ENCODE assay signal across 8 cellular contexts in the genomic region with DNA sequence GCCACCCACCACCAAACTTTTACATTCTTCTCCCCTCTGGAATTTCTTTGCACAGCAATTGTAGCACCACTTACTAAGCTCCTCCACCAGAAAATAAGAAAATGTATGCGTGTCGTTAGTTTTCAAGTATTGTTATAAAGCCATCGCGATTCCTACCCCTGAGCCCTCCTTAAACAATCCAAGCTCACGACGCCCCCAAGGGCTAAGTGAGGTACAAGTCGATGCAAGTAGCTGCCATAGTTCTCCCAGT. TPM values are rescaled to one million over a fixed set of nuclear protein-coding genes. Genes with fewer than 3 reads are reported as not detected.
DNase-seq lines count a peak whose midpoint lies in the region; ATAC-seq and TF ChIP-seq lines count a peak whose summit lies in the region.

No MANE protein-coding gene starts in this region.

- peaks cover 47% of the 10 kb centered on the region for H3K4me1 Mint-ChIP-seq in activated CD8-positive, alpha-beta T cell treated with anti-CD3 and anti-CD28 coated beads for 36 hours (ENCODE audit: low read depth)
- H3K4me1 Mint-ChIP-seq in glutamatergic neuron (ENCODE audit: low read depth, unreplicated experiment): peaks cover 44% of the 10 kb centered on the region

- peak overlapping the region; percentile 76 for H3K4me3 ChIP-seq in BJ (ENCODE audit: low read depth, low read length)
- peak overlapping the region; percentile 61 to 93 (median 85) for H3K4me3 ChIP-seq in skin epidermis

- peaks cover 6% of the 10 kb centered on the region for H3K36me3 Mint-ChIP-seq in activated CD8-positive, alpha-beta T cell treated with anti-CD3 and anti-CD28 coated beads for 36 hours (ENCODE audit: low read depth)
- H3K36me3 Mint-ChIP-seq in glutamatergic neuron (ENCODE audit: unreplicated experiment): peaks cover 4% of the 10 kb centered on the region

- in situ Hi-C loops in GM13976 (cut with MboI; ENCODE audit: low sequenced_read_pairs, unreplicated experiment): no loop called here

- H3K27ac ChIP-seq in skin epidermis: peak overlapping the region; percentile 10 to 100 (median 98)

- intact Hi-C loops in activated CD8-positive, alpha-beta T cell treated with anti-CD3 and anti-CD28 coated beads for 36 hours (cut with micrococcal nuclease): loop anchor here (5.0 kb wide), 1 partner anchor 51 kb away; no protein-coding TSS in a partner anchor

- peak overlapping the region; percentile 67 for H3K27ac Mint-ChIP-seq in activated CD8-positive, alpha-beta T cell treated with anti-CD3 and anti-CD28 coated beads for 36 hours
- H3K27ac Mint-ChIP-seq in glutamatergic neuron (ENCODE audit: unreplicated experiment): peak overlapping the region; percentile 78

- DNase-seq in BJ (ENCODE audit: low read depth) (no peak), HEK293T (ENCODE audit: extremely low spot score) (peak; percentile 42), glutamatergic neuron (no peak), GM13976 (ENCODE audit: low spot score) (no peak)
- DNase-seq in activated CD8-positive, alpha-beta T cell treated with anti-CD3 and anti-CD28 coated beads for 36 hours: peak; percentile 59
- DNase-seq in effector CD8-positive, alpha-beta T cell (lab: John Stamatoyannopoulos, UW): no peak

- H3K27me3 Mint-ChIP-seq in activated CD8-positive, alpha-beta T cell treated with anti-CD3 and anti-CD28 coated beads for 36 hours: no peaks in the 10 kb centered on the region
- H3K27me3 Mint-ChIP-seq in glutamatergic neuron (ENCODE audit: unreplicated experiment): peaks cover 7% of the 10 kb centered on the region

- CTCF ChIA-PET in BJ (lab: Yijun Ruan, JAX) (interaction anchor here (1.1 to 4.1 kb wide), 14 partner anchors 8 to 296 kb away, joined by 3 to 28 read pairs (median 5); no protein-coding TSS in a partner anchor), HEK293T (lab: Yijun Ruan, JAX) (interaction anchor here (0.6 to 2.2 kb wide), 10 partner anchors 11 to 260 kb away, joined by 3 to 14 read pairs (median 4); partner anchors contain the start of genes ARHGAP19 and RRP12)
- CTCF ChIA-PET in activated CD8-positive, alpha-beta T cell treated with anti-CD3 and anti-CD28 coated beads for 36 hours (lab: Charles Lee): interaction anchor here (0.8 to 6.5 kb wide), 12 partner anchors 8 to 344 kb away, joined by 3 to 40 read pairs (median 5); partner anchors contain the start of gene FRAT1

- TF ChIP-seq CTCF in BJ (IDR thresholded peaks at IDR 0.05; ENCODE audit: insufficient read depth, low read depth, low read length) (0 out of 2 replicates have a peak, but pooled peaks have one; percentile 15), glutamatergic neuron (IDR thresholded peaks at IDR 0.05; ENCODE audit: partially characterized antibody, unreplicated experiment) (no peak), GM13976 (IDR thresholded peaks at IDR 0.05; ENCODE audit: borderline replicate concordance, control extremely low read depth, extremely low read depth, insufficient read depth, missing control alignments) (no peak)
- TF ChIP-seq CTCF in activated CD8-positive, alpha-beta T cell treated with anti-CD3 and anti-CD28 coated beads for 36 hours (IDR thresholded peaks at IDR 0.05): no peak

- H3K36me3 ChIP-seq in BJ (ENCODE audit: control insufficient read depth, insufficient read depth, low read length): no peaks in the 10 kb centered on the region

- H3K9me3 Mint-ChIP-seq in activated CD8-positive, alpha-beta T cell treated with anti-CD3 and anti-CD28 coated beads for 36 hours: no peaks in the 10 kb centered on the region
- H3K9me3 Mint-ChIP-seq in glutamatergic neuron (ENCODE audit: unreplicated experiment): peaks cover 10% of the 10 kb centered on the region

- H3K4me3 Mint-ChIP-seq in activated CD8-positive, alpha-beta T cell treated with anti-CD3 and anti-CD28 coated beads for 36 hours: peak overlapping the region; percentile 77
- H3K4me3 Mint-ChIP-seq in glutamatergic neuron (ENCODE audit: unreplicated experiment): peak overlapping the region; percentile 96

- POLR2A ChIA-PET in BJ (lab: Charles Lee) (no interaction called here), HEK293T (lab: Yijun Ruan, JAX) (interaction anchor here (0.6 to 3.8 kb wide), 13 partner anchors 8 to 149 kb away, joined by 3 to 22 read pairs (median 3); partner anchors contain the start of genes ARHGAP19, FRAT1 and RRP12)
- POLR2A ChIA-PET in activated CD8-positive, alpha-beta T cell treated with anti-CD3 and anti-CD28 coated beads for 36 hours (lab: Charles Lee): interaction anchor here (0.8 to 8.2 kb wide), 12 partner anchors 8 to 175 kb away, joined by 3 to 82 read pairs (median 4); partner anchors contain the start of gene FRAT1

- peaks cover 10% of the 10 kb centered on the region for H3K27me3 ChIP-seq in BJ (ENCODE audit: control insufficient read depth, insufficient read depth, low read length)

- ATAC-seq in activated CD8-positive, alpha-beta T cell treated with anti-CD3 and anti-CD28 coated beads for 36 hours: peak; percentile 19
- no peak for ATAC-seq in GM18907 (IDR thresholded peaks at IDR 0.05; ENCODE audit: unreplicated experiment)

TF ChIP-seq in HEK293T, 16 proteins besides CTCF, POLR2A, EP300 and RAD21:
- TF ChIP-seq BHLHE40 (IDR thresholded peaks at IDR 0.05; ENCODE audit: borderline replicate concordance) (no peak), PKNOX1 (IDR thresholded peaks at IDR 0.05) (no peak), ARNT (IDR thresholded peaks at IDR 0.05) (no peak), FOXK2 (IDR thresholded peaks at IDR 0.05) (no peak), FOXM1 (IDR thresholded peaks at IDR 0.05; ENCODE audit: borderline replicate concordance) (no peak), LEF1 (IDR thresholded peaks at IDR 0.05; ENCODE audit: borderline replicate concordance) (no peak), ZNF384 (IDR thresholded peaks at IDR 0.05) (no peak), HDGF (IDR thresholded peaks at IDR 0.05; ENCODE audit: borderline replicate concordance) (no peak)

RNA-seq across cellular contexts. Expression of gene FRAT2, which starts 1.3 kb away (rescaled TPM):
- polyA plus RNA-seq in BJ (2011; rRNA removed): 1.8 and 2.9 TPM in 2 replicates
- polyA minus RNA-seq in BJ (2011; rRNA and poly(A)+ RNA removed): 1.4 and 2.3 TPM in 2 replicates
- total RNA-seq in activated CD8-positive, alpha-beta T cell treated with anti-CD3 and anti-CD28 coated beads for 36 hours: 1 to 10 TPM; 5.6 to 6.4 TPM
- 15.9 TPM for total RNA-seq in glutamatergic neuron (ENCODE audit: unreplicated experiment)

RNA-seq across cellular contexts. Expression of gene FRAT1, which starts 14.2 kb away (rescaled TPM):
- 1.1 and 1.2 TPM in 2 replicates for polyA plus RNA-seq in BJ (2011; rRNA removed)
- 0.82 and 0.90 TPM in 2 replicates for polyA minus RNA-seq in BJ (2011; rRNA and poly(A)+ RNA removed)
- total RNA-seq in activated CD8-positive, alpha-beta T cell treated with anti-CD3 and anti-CD28 coated beads for 36 hours: 1 to 10 TPM; 3.0 to 3.2 TPM
- 10.0 TPM for total RNA-seq in glutamatergic neuron (ENCODE audit: unreplicated experiment)

RNA-seq across cellular contexts. Expression of gene ARHGAP19, which starts 40.8 kb away (rescaled TPM):
- polyA plus RNA-seq in BJ (2011; rRNA removed): 2.4 and 4.9 TPM in 2 replicates
- 3.4 and 3.6 TPM in 2 replicates for polyA minus RNA-seq in BJ (2011; rRNA and poly(A)+ RNA removed)
- 10 to 100 TPM; 42.3 to 53.2 TPM for total RNA-seq in activated CD8-positive, alpha-beta T cell treated with anti-CD3 and anti-CD28 coated beads for 36 hours
- 9.8 TPM for total RNA-seq in glutamatergic neuron (ENCODE audit: unreplicated experiment)

Comparison
In these comparisons a context has a peak if more than half of its experiments do, and no peak if none do; other contexts are left out.
1. DNase-seq: peak in HEK293T (single experiment) and activated CD8-positive, alpha-beta T cell treated with anti-CD3 and anti-CD28 coated beads for 36 hours (single experiment); none in BJ (single experiment), glutamatergic neuron (single experiment), effector CD8-positive, alpha-beta T cell (single experiment) and GM13976 (single experiment).